Comparison of ENCODE assay signal across 8 cellular contexts in genomic region chr22:22508274-22509176, GRCh38. TPM values are rescaled to one million over a fixed set of nuclear protein-coding genes. Genes with fewer than 3 reads are reported as not detected.
DNase-seq lines count a peak whose midpoint lies in the region; ATAC-seq, FAIRE-seq and TF ChIP-seq lines count a peak whose summit lies in the region.

Gene ZNF280B (minus strand): TSS chr22:22508742. CDS start chr22:22489398, 19,344 bp downstream.

- peak; percentile 97 for ATAC-seq in HG02759 (IDR thresholded peaks at IDR 0.05; ENCODE audit: unreplicated experiment)
- ATAC-seq in HG02798 (IDR thresholded peaks at IDR 0.05; ENCODE audit: poor library complexity, unreplicated experiment), result no peak

- peak; percentile 36 for TF ChIP-seq CTCF in WI38 (IDR thresholded peaks at IDR 0.05; ENCODE audit: low read depth, low read length)

- peak; percentile 100 for FAIRE-seq in GM12891 (lab: Jason Lieb, UNC)

- TF ChIP-seq POLR2A in GM12891 (IDR thresholded peaks at IDR 0.05; ENCODE audit: low read depth, low read length), result 0 out of 2 replicates have a peak, but pooled peaks have one; percentile 38

- DNase-seq in GM12891 (ENCODE audit: insufficient read length, low spot score) (peak; percentile 85), NCI-H187 (lab: John Stamatoyannopoulos, UW) (peak; percentile 11 to 56), kidney glomerular epithelial cell (lab: John Stamatoyannopoulos, UW) (peak; percentile 76)
- peak; percentile 76 for DNase-seq in central memory CD4-positive, alpha-beta T cell
- DNase-seq in stimulated activated CD4-positive, alpha-beta T cell treated with anti-CD3 and anti-CD28 coated beads, Interleukin-1b, Interleukin-23, amount 100 ng/mL, for 24 hours (ENCODE audit: low read depth in 4 of 4, low spot score in 1 of 4), result peak; percentile 54 to 75 (median 68)

- peak within 1 kb of the TSS; percentile 54 for H3K4me3 ChIP-seq in WI38 (ENCODE audit: low read depth, low read length)

TF ChIP-seq in GM12891, 5 proteins besides CTCF, POLR2A, EP300 and RAD21:
- TF ChIP-seq POLR2AphosphoS5 (IDR thresholded peaks at IDR 0.05; ENCODE audit: low read depth, low read length), result peak; percentile 28; the same call in 1 of the 2 replicates
- no peak for TF ChIP-seq SPI1 (IDR thresholded peaks at IDR 0.05; ENCODE audit: low read depth, low read length)
- 0 out of 2 replicates have a peak, but pooled peaks have one; percentile 53 for TF ChIP-seq TAF1 (IDR thresholded peaks at IDR 0.05; ENCODE audit: low read depth, low read length)

RNA-seq across cellular contexts. Expression of gene ZNF280B, which starts in this region (rescaled TPM):
- polyA plus RNA-seq in GM12891 (2012; ENCODE audit: low read depth, missing spikeins), result 0.82 TPM

Comparison
In these comparisons a context has a peak if more than half of its experiments do, and no peak if none do; other contexts are left out.
1. DNase-seq: peak in every context shown above with its lines; median percentile 85 in GM12891; 76 in central memory CD4-positive, alpha-beta T cell; 76 in kidney glomerular epithelial cell; 68 in stimulated activated CD4-positive, alpha-beta T cell treated with anti-CD3 and anti-CD28 coated beads, Interleukin-1b, Interleukin-23, amount 100 ng/mL, for 24 hours; 34 in NCI-H187.